Comparison of ENCODE assay signal across 8 cellular contexts in genomic region chr1:247212012-247212411, GRCh38. TPM values are rescaled to one million over a fixed set of nuclear protein-coding genes. Genes with fewer than 3 reads are reported as not detected.
A peak's percentile ranks its signal among the peaks of the same experiment; 100 is the strongest.
DNase-seq lines count a peak whose midpoint lies in the region; ATAC-seq and TF ChIP-seq lines count a peak whose summit lies in the region.
"Had no signal": no experiment of that assay in that cellular context is flagged by ENCODE, and none has a peak within 500 bp of the region (broad histone marks: within the 10 kb centered on the region; RNA-seq: fewer than 3 reads in every experiment).

No MANE protein-coding gene starts in this region.

- DNase-seq in neural progenitor cell (ENCODE audit: low spot score) (no peak), lower leg skin (ENCODE audit: low spot score in 2 of 2) (no peak), Calu3 (no peak)
- DNase-seq in stimulated activated naive CD4-positive, alpha-beta T cell treated with Interleukin-2 at 50 U/mL for 16 hours (lab: John Stamatoyannopoulos, UW) = no peak

- CTCF ChIA-PET in Calu3 (lab: Charles Lee) = no interaction called here

- peaks cover 2% of the 10 kb centered on the region for H3K27me3 Mint-ChIP-seq in neural progenitor cell (ENCODE audit: insufficient read depth, low read depth)
- no peaks in the 10 kb centered on the region for H3K27me3 Mint-ChIP-seq in Calu3 (ENCODE audit: unreplicated experiment)

- H3K79me2 ChIP-seq in OCI-LY1 (ENCODE audit: insufficient read depth, low read length) (peaks cover 31% of the 10 kb centered on the region), neural progenitor cell (ENCODE audit: low read depth) (peaks cover 31% of the 10 kb centered on the region)

- H2AFZ ChIP-seq in OCI-LY1 (ENCODE audit: low read length) = peak overlapping the region; percentile 30
- no peak overlapping the region for H2AFZ ChIP-seq in neural progenitor cell (replicated peaks)

- H3K27ac Mint-ChIP-seq in neural progenitor cell (no peak overlapping the region), Calu3 (ENCODE audit: unreplicated experiment) (no peak overlapping the region)

- peak overlapping the region; percentile 8; the same call in 1 of the 2 replicates for H3K4me2 ChIP-seq in OCI-LY1 (ENCODE audit: low read length)
- no peak overlapping the region for H3K4me2 ChIP-seq in neural progenitor cell

- intact Hi-C loops in lower leg skin (cut with DNase I; ENCODE audit: low total_unique reads) (no loop called here), Calu3 (cut with micrococcal nuclease; ENCODE audit: unreplicated experiment) (loop anchor here (5.0 kb wide), 1 partner anchor 120 kb away; the partner anchor contains the start of gene ZNF496)

- BruUV-seq in Calu3 (replicated peaks; lab: Mats Ljungman, UMichigan) = no TSS peak

- H3K9me3 Mint-ChIP-seq in neural progenitor cell (peaks cover 5% of the 10 kb centered on the region), Calu3 (ENCODE audit: low read depth, unreplicated experiment) (peaks cover 15% of the 10 kb centered on the region)

- TF ChIP-seq CTCF in OCI-LY1 (IDR thresholded peaks at IDR 0.05; ENCODE audit: low read length) (no peak), neural progenitor cell (IDR thresholded peaks at IDR 0.05) (no peak), lower leg skin (IDR thresholded peaks at IDR 0.05) (no peak), Calu3 (IDR thresholded peaks at IDR 0.05; ENCODE audit: unreplicated experiment) (no peak)

- H3K27ac ChIP-seq in OCI-LY1 (ENCODE audit: low read depth, low read length, poor library complexity, severe bottlenecking) = no peak overlapping the region
- H3K27ac ChIP-seq in neural progenitor cell = no peak overlapping the region

- H3K9ac ChIP-seq in OCI-LY1 (ENCODE audit: low read length) (no peak overlapping the region), neural progenitor cell (no peak overlapping the region)

- H3K9me3 ChIP-seq in OCI-LY1 (ENCODE audit: low read length) (peaks cover 12% of the 10 kb centered on the region), neural progenitor cell (ENCODE audit: low read depth) (no peaks in the 10 kb centered on the region)

- H4K20me1 ChIP-seq in OCI-LY1 (ENCODE audit: insufficient read depth, low read length) (no peaks in the 10 kb centered on the region), neural progenitor cell (ENCODE audit: low read depth) (no peaks in the 10 kb centered on the region)

- no peak for TF ChIP-seq POLR2A in lower leg skin (IDR thresholded peaks at IDR 0.05)

- H3K36me3 ChIP-seq in OCI-LY1 (ENCODE audit: insufficient read depth, low read length) = peaks cover 27% of the 10 kb centered on the region
- no peaks in the 10 kb centered on the region for H3K36me3 ChIP-seq in neural progenitor cell

- ATAC-seq in GM19043 (IDR thresholded peaks at IDR 0.05; ENCODE audit: low read depth, unreplicated experiment) (peak; percentile 48), HG02759 (IDR thresholded peaks at IDR 0.05; ENCODE audit: unreplicated experiment) (peak; percentile 58)

- H3K4me3 ChIP-seq in OCI-LY1 (ENCODE audit: low read depth, low read length, poor library complexity, severe bottlenecking) = no peak overlapping the region
- no peak overlapping the region for H3K4me3 ChIP-seq in neural progenitor cell
- no peak overlapping the region for H3K4me3 ChIP-seq in lower leg skin (ENCODE audit: low read depth, poor library complexity, severe bottlenecking)

- no peaks in the 10 kb centered on the region for H3K27me3 ChIP-seq in OCI-LY1 (ENCODE audit: insufficient read depth, low read length)
- H3K27me3 ChIP-seq in neural progenitor cell = no peaks in the 10 kb centered on the region

- H3K4me1 ChIP-seq in OCI-LY1 (ENCODE audit: insufficient read depth, low read length, severe bottlenecking) (peaks cover 29% of the 10 kb centered on the region), neural progenitor cell (peaks cover 10% of the 10 kb centered on the region)

- peaks cover 16% of the 10 kb centered on the region for H3K36me3 Mint-ChIP-seq in neural progenitor cell
- peaks cover 26% of the 10 kb centered on the region for H3K36me3 Mint-ChIP-seq in Calu3 (ENCODE audit: insufficient read depth, unreplicated experiment)

- H3F3A ChIP-seq in OCI-LY1 (ENCODE audit: insufficient read depth, low read length) = no peaks in the 10 kb centered on the region
- H3F3A ChIP-seq in neural progenitor cell (ENCODE audit: low read depth) = peaks cover 5% of the 10 kb centered on the region

- H3K4me3 Mint-ChIP-seq in neural progenitor cell (peak overlapping the region; percentile 64), Calu3 (ENCODE audit: low read depth, unreplicated experiment) (no peak overlapping the region)

- H3K9me2 ChIP-seq in OCI-LY1 (ENCODE audit: low read depth, low read length) = no peaks in the 10 kb centered on the region

- H3K4me1 Mint-ChIP-seq in neural progenitor cell (peaks cover 22% of the 10 kb centered on the region), Calu3 (ENCODE audit: low read depth, unreplicated experiment) (peaks cover 12% of the 10 kb centered on the region)

- 59 to 72% methylated on average over 5 of the region's 5 CpGs for WGBS in lower leg skin, 2 donors

RNA-seq across cellular contexts. Expression of gene ZNF124, which starts 40.2 kb away (rescaled TPM):
- total RNA-seq in neural progenitor cell (ENCODE audit: low replicate concordance) = 94.3 and 129 TPM in 2 replicates
- total RNA-seq in lower leg skin = 10 to 100 TPM; 11.0 to 16.9 (median 14.5) TPM
- 34.4 and 45.6 TPM in 2 replicates for total RNA-seq in Calu3 (2022)

RNA-seq across cellular contexts. Expression of gene VN1R5, which starts 43.9 kb away (rescaled TPM):
- not detected in 2 replicates for total RNA-seq in neural progenitor cell (ENCODE audit: low replicate concordance)
- total RNA-seq in lower leg skin = not detected
- total RNA-seq in Calu3 (2022) = not detected in 2 replicates
- total RNA-seq: mononuclear cell had no signal
